ENCODE assay signal across 10 cellular contexts in the genomic region with DNA sequence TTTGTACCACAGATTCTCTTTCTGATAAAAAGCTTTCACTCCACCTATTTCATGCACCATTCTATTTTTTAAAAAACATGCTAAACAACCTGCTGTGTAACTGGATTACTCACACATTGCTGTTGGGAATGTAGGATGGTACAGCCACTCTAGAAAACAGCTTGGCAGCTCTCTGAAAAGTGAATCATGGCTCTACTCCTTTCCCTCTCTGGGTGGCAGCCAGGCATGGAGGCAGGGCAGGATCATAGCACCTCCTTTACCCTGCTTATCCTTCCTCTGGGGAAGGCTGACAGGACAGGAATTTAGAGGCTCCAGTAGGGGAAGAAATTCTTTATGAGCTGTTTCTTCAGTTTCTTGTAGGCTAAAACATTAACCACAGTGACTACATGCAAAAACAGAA. TPM values are rescaled to one million over a fixed set of nuclear protein-coding genes. Genes with fewer than 3 reads are reported as not detected.
DNase-seq lines count a peak whose midpoint lies in the region; ATAC-seq and TF ChIP-seq lines count a peak whose summit lies in the region.
"Had no signal": no experiment of that assay in that cellular context is flagged by ENCODE, and none has a peak within 500 bp of the region (broad histone marks: within the 10 kb centered on the region; RNA-seq: fewer than 3 reads in every experiment).

No MANE protein-coding gene starts in this region.

- no peaks in the 10 kb centered on the region for H3K9me3 Mint-ChIP-seq in chondrocyte (ENCODE audit: low read depth)
- H3K9me3 Mint-ChIP-seq: activated naive CD8-positive, alpha-beta T cell treated with anti-CD3 and anti-CD28 coated beads, Interleukin-2, amount 10 ng/mL, durations not matched to agents 7 days and 5 days had no signal

- no peaks in the 10 kb centered on the region for H3K9me3 ChIP-seq in HCT116 (ENCODE audit: control insufficient read depth in 1 of 2, insufficient read depth in 1 of 2, low read depth in 1 of 2, low read length in 2 of 2)
- H3K9me3 ChIP-seq in vagina: no peaks in the 10 kb centered on the region

- H3K27ac Mint-ChIP-seq in chondrocyte (ENCODE audit: unreplicated experiment): peak overlapping the region; percentile 60

- H3K4me1 Mint-ChIP-seq in chondrocyte (ENCODE audit: low read depth): peaks cover 15% of the 10 kb centered on the region

- ATAC-seq in HCT116 (0 out of 2 replicates have a peak, but pooled peaks have one; percentile 26), HG02938 (IDR thresholded peaks at IDR 0.05; ENCODE audit: unreplicated experiment) (no peak)

- no peak overlapping the region for H3K9ac ChIP-seq in HCT116 (ENCODE audit: low read length)

- DNase-seq in AG08395 (ENCODE audit: low spot score) (peak; percentile 86), HCT116 (ENCODE audit: low read depth, low spot score) (no peak), chondrocyte (ENCODE audit: low spot score) (no peak), lung microvascular endothelial cell (ENCODE audit: low read depth in 2 of 2) (peak; percentile 4 to 40), vagina (ENCODE audit: extremely low spot score in 2 of 2) (no peak), OCI-M1 (lab: John Stamatoyannopoulos, UW) (no peak), OCI-M2 (lab: John Stamatoyannopoulos, UW; ENCODE audit: unreplicated experiment) (no peak)
- DNase-seq: activated naive CD8-positive, alpha-beta T cell treated with anti-CD3 and anti-CD28 coated beads, Interleukin-2, amount 10 ng/mL, durations not matched to agents 7 days and 5 days; NK-92 treated with Interleukin-12 subunit alpha and Interleukin-12 subunit beta, amount 100 ng/mL, for 24 hours had no signal

- H3K79me2 ChIP-seq in HCT116 (ENCODE audit: insufficient read depth, low read length): no peaks in the 10 kb centered on the region

- no peak overlapping the region for H3K27ac ChIP-seq in HCT116 (ENCODE audit: low read depth, low read length)
- H3K27ac ChIP-seq in vagina: no peak overlapping the region

- TF ChIP-seq RAD21 in HCT116 (IDR thresholded peaks at IDR 0.05; ENCODE audit: low read depth): no peak

- H2AFZ ChIP-seq in HCT116 (ENCODE audit: low read depth, low read length, poor library complexity, severe bottlenecking): no peak overlapping the region

- H3K4me3 ChIP-seq in HCT116 (replicated peaks in 1 of 2; ENCODE audit: low read depth in 1 of 2, low read length in 2 of 2) (no peak overlapping the region), vagina (no peak overlapping the region)

- TF ChIP-seq POLR2A in HCT116 (IDR thresholded peaks at IDR 0.05; ENCODE audit: borderline replicate concordance, extremely low read depth, insufficient read depth, insufficient read length) (no peak), vagina (IDR thresholded peaks at IDR 0.05) (no peak)

- BruUV-seq in HCT116 (replicated peaks; lab: Mats Ljungman, UMichigan): no TSS peak

- RAD21 ChIA-PET in HCT116 (lab: Charles Lee; ENCODE audit: low non-redundant PET in 1 of 2, low total read pairs in 2 of 2, uncharacterized antibody in 2 of 2, unreplicated experiment in 2 of 2): no interaction called here

- no peaks in the 10 kb centered on the region for H3K36me3 Mint-ChIP-seq in chondrocyte (ENCODE audit: low read depth)

- POLR2A ChIA-PET in HCT116 (lab: Charles Lee): no interaction called here

- H3K27me3 ChIP-seq in HCT116 (ENCODE audit: insufficient read depth, low read length) (no peaks in the 10 kb centered on the region), vagina (no peaks in the 10 kb centered on the region)

- CTCF ChIA-PET in HCT116 (lab: Charles Lee): no interaction called here

- no peaks in the 10 kb centered on the region for H3K9me2 ChIP-seq in HCT116 (ENCODE audit: insufficient read depth)

- H3K27me3 Mint-ChIP-seq in chondrocyte (ENCODE audit: low read depth): no peaks in the 10 kb centered on the region
- H3K27me3 Mint-ChIP-seq: activated naive CD8-positive, alpha-beta T cell treated with anti-CD3 and anti-CD28 coated beads, Interleukin-2, amount 10 ng/mL, durations not matched to agents 7 days and 5 days had no signal

- H4K20me1 ChIP-seq in HCT116 (ENCODE audit: insufficient read depth): no peaks in the 10 kb centered on the region

- H3K4me2 ChIP-seq in HCT116 (ENCODE audit: low read length): no peak overlapping the region

- no peak for TF ChIP-seq CTCF in HCT116 (IDR thresholded peaks at IDR 0.05 in 2 of 3, conservative IDR thresholded peaks at IDR 0.05 in 1 of 3; ENCODE audit: borderline replicate concordance in 1 of 3, insufficient read depth in 1 of 3, low read depth in 2 of 3, low read length in 2 of 3)
- TF ChIP-seq CTCF in chondrocyte (IDR thresholded peaks at IDR 0.05): no peak
- no peak for TF ChIP-seq CTCF in vagina (IDR thresholded peaks at IDR 0.05)

- H3K4me1 ChIP-seq in HCT116 (ENCODE audit: control insufficient read depth in 1 of 2, insufficient read depth in 2 of 2, low read length in 2 of 2): peaks cover 0 to 5% of the 10 kb centered on the region in 2 experiments; a peak in 2 of 4 replicates
- no peaks in the 10 kb centered on the region for H3K4me1 ChIP-seq in vagina

- no peak overlapping the region for H3K4me3 Mint-ChIP-seq in chondrocyte (ENCODE audit: unreplicated experiment)

- intact Hi-C loops in HCT116 (cut with micrococcal nuclease) (no loop called here), vagina (cut with DNase I) (no loop called here)

- H3K36me3 ChIP-seq in HCT116 (ENCODE audit: control insufficient read depth in 1 of 2, insufficient read depth in 2 of 2, low read length in 2 of 2) (no peaks in the 10 kb centered on the region), vagina (no peaks in the 10 kb centered on the region)

TF ChIP-seq in HCT116, 20 proteins besides CTCF, POLR2A, EP300 and RAD21 (continues in another document):
- TF ChIP-seq JUND (IDR thresholded peaks at IDR 0.05) (no peak), ZFX (IDR thresholded peaks at IDR 0.05) (no peak), YY1 (IDR thresholded peaks at IDR 0.05; ENCODE audit: extremely low read depth, insufficient replicate concordance, low read depth, low read length) (no peak), ZNF274 (IDR thresholded peaks at IDR 0.05; ENCODE audit: low read depth, low read length) (no peak), CEBPB (IDR thresholded peaks at IDR 0.05; ENCODE audit: low read depth) (no peak), SRF (IDR thresholded peaks at IDR 0.05; ENCODE audit: low read depth) (no peak), EZH2phosphoT487 (IDR thresholded peaks at IDR 0.05; ENCODE audit: borderline replicate concordance) (no peak), FOSL1 (IDR thresholded peaks at IDR 0.05; ENCODE audit: low read depth) (no peak)
- TF ChIP-seq, protein P1, sequence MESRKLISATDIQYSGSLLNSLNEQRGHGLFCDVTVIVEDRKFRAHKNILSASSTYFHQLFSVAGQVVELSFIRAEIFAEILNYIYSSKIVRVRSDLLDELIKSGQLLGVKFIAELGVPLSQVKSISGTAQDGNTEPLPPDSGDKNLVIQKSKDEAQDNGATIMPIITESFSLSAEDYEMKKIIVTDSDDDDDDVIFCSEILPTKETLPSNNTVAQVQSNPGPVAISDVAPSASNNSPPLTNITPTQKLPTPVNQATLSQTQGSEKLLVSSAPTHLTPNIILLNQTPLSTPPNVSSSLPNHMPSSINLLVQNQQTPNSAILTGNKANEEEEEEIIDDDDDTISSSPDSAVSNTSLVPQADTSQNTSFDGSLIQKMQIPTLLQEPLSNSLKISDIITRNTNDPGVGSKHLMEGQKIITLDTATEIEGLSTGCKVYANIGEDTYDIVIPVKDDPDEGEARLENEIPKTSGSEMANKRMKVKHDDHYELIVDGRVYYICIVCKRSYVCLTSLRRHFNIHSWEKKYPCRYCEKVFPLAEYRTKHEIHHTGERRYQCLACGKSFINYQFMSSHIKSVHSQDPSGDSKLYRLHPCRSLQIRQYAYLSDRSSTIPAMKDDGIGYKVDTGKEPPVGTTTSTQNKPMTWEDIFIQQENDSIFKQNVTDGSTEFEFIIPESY (IDR thresholded peaks at IDR 0.05; ENCODE audit: extremely low read depth, insufficient replicate concordance, low read length): no peak
- TF ChIP-seq, protein P2, sequence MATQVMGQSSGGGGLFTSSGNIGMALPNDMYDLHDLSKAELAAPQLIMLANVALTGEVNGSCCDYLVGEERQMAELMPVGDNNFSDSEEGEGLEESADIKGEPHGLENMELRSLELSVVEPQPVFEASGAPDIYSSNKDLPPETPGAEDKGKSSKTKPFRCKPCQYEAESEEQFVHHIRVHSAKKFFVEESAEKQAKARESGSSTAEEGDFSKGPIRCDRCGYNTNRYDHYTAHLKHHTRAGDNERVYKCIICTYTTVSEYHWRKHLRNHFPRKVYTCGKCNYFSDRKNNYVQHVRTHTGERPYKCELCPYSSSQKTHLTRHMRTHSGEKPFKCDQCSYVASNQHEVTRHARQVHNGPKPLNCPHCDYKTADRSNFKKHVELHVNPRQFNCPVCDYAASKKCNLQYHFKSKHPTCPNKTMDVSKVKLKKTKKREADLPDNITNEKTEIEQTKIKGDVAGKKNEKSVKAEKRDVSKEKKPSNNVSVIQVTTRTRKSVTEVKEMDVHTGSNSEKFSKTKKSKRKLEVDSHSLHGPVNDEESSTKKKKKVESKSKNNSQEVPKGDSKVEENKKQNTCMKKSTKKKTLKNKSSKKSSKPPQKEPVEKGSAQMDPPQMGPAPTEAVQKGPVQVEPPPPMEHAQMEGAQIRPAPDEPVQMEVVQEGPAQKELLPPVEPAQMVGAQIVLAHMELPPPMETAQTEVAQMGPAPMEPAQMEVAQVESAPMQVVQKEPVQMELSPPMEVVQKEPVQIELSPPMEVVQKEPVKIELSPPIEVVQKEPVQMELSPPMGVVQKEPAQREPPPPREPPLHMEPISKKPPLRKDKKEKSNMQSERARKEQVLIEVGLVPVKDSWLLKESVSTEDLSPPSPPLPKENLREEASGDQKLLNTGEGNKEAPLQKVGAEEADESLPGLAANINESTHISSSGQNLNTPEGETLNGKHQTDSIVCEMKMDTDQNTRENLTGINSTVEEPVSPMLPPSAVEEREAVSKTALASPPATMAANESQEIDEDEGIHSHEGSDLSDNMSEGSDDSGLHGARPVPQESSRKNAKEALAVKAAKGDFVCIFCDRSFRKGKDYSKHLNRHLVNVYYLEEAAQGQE (IDR thresholded peaks at IDR 0.05; ENCODE audit: low read depth): no peak

RNA-seq across cellular contexts. Expression of gene VNN2, which starts 6.7 kb away (rescaled TPM):
- total RNA-seq in HCT116 (2021; ENCODE audit: unreplicated experiment) (0.37 TPM), chondrocyte (not detected in 3 replicates), lung microvascular endothelial cell (not detected in 2 replicates), vagina (1.5 TPM)
- not detected in 2 replicates for polyA plus RNA-seq in HCT116 (2012)

RNA-seq across cellular contexts. Expression of gene SLC18B1, which starts 34.1 kb away (rescaled TPM):
- total RNA-seq in HCT116 (2021; ENCODE audit: unreplicated experiment): 18.1 TPM
- 6.6 and 8.7 TPM in 2 replicates for polyA plus RNA-seq in HCT116 (2012)
- total RNA-seq in chondrocyte: 2.4 to 6.2 TPM (median 2.7 TPM) in 3 replicates
- total RNA-seq in lung microvascular endothelial cell: 5.4 and 7.8 TPM in 2 replicates
- 6.4 TPM for total RNA-seq in vagina

RNA-seq across cellular contexts. Expression of gene RPS12, which starts 50.0 kb away (rescaled TPM):
- total RNA-seq in HCT116 (2021; ENCODE audit: unreplicated experiment) (1,660 TPM), chondrocyte (804 to 1,052 TPM (median 810 TPM) in 3 replicates), lung microvascular endothelial cell (1,609 and 1,971 TPM in 2 replicates), vagina (1,905 TPM)
- 6,608 and 8,847 TPM in 2 replicates for polyA plus RNA-seq in HCT116 (2012)

RNA-seq across cellular contexts. Expression of gene VNN1, which starts 50.5 kb away (rescaled TPM):
- not detected for total RNA-seq in HCT116 (2021; ENCODE audit: unreplicated experiment)
- 0.01 TPM in 1 of 2 replicates, not detected in the other for polyA plus RNA-seq in HCT116 (2012)
- total RNA-seq in chondrocyte: not detected in 3 replicates
- total RNA-seq in lung microvascular endothelial cell: under 0.01 TPM in 1 of 2 replicates, not detected in the other
- 2.0 TPM for total RNA-seq in vagina
- total RNA-seq: activated naive CD8-positive, alpha-beta T cell treated with anti-CD3 and anti-CD28 coated beads, Interleukin-2, amount 10 ng/mL, durations not matched to agents 7 days and 5 days had no signal

Comparison
In these comparisons a context has a peak if more than half of its experiments do, and no peak if none do; other contexts are left out.
1. DNase-seq: peak in AG08395 (single experiment) and lung microvascular endothelial cell (2 of 2); none in HCT116 (single experiment), chondrocyte (single experiment), vagina (0 of 2), OCI-M1 (single experiment) and OCI-M2 (single experiment).